ENCODE assay signal across 22 cellular contexts in the genomic region with DNA sequence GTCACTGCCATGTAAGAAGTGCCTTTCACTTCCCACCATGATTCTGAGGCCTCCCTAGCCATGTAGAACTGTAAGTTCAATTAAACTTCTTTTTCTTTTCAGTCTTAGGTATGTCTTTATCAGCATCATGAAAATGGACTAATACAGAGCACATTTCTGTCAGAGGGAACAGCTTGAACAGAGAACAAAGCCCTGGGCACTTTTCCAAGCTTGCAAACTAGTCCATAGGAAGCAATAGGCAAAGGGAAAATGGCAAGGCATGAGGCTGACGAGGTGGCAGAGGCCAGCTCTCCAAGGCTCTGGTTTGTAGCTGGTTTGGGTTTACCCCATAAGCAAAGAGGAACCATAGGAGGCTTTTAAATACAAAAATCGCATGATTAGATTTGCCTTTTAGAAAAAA.
"Had no signal": no experiment of that assay in that cellular context is flagged by ENCODE, and none has a peak within 500 bp of the region (broad histone marks: within the 10 kb centered on the region; RNA-seq: fewer than 3 reads in every experiment).

No MANE protein-coding gene starts in this region.

- H3K4me3 ChIP-seq: adrenal gland, ascending aorta, breast epithelium, hepatocyte, left ventricle myocardium inferior, transverse colon, vagina had no signal

- DNase-seq: activated CD4-positive, alpha-beta T cell treated with anti-CD3 and anti-CD28 coated beads, Interleukin-2, amount 50 U/mL, for 1 hour; activated CD4-positive, CD25-positive, alpha-beta regulatory T cell treated with anti-CD3 and anti-CD28 coated beads, Interleukin-2, amount 50 U/mL, for 72 hours; activated CD8-positive, alpha-beta T cell treated with anti-CD3 and anti-CD28 coated beads, Interleukin-2, amount 10 ng/mL, durations not matched to agents 7 days and 5 days; activated T-cell treated with anti-CD3 and anti-CD28 coated beads, Interleukin-2, amount 50 U/mL, for 24 hours; adrenal gland; cortex of kidney; effector CD4-positive, alpha-beta T cell; erythroblast; foreskin melanocyte; glutamatergic neuron; kidney glomerular epithelial cell; left ventricle myocardium inferior; small intestine; stimulated activated CD4-positive, alpha-beta T cell treated with anti-CD3 and anti-CD28 coated beads, Interleukin-2, amount 100 ng/mL, for 24 hours; stimulated activated naive B cell treated with anti-CD40 and anti-IgM and Interleukin-4, amounts not matched to agents 10 μg/mL and 1 μg/mL and 100 μg/mL, for 72 hours; T-helper 1 cell; transverse colon; WERI-Rb-1 had no signal
